ENCODE assay signal across 7 cellular contexts in the genomic region with DNA sequence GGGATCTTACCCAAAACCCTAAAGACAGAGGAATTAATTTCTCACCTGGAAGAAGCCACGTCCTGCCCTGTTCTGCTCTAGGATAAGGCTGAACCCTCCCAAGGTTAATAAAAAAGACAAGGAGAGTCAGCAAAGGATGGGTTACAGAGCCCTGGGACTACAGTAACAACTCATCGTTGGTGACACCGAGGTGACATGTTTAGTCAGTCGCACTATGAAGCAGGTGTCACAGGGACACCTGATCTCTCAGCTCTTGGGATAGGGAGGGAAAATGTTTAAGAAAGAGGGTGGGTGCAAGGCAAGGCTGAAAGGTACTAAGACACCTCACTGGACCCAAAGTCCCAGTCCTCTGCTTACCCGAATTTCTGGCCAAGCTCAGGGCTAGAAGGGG. TPM values are rescaled to one million over a fixed set of nuclear protein-coding genes. Genes with fewer than 3 reads are reported as not detected.
DNase-seq lines count a peak whose midpoint lies in the region; ATAC-seq and TF ChIP-seq lines count a peak whose summit lies in the region.

No MANE protein-coding gene starts in this region.

- H3K9me3 ChIP-seq in stomach = no peaks in the 10 kb centered on the region

- H3K27me3 ChIP-seq in layer of hippocampus (ENCODE audit: control insufficient read depth, insufficient read depth, low read length) (no peaks in the 10 kb centered on the region), stomach (peaks cover 0 to 7% (median 0%) of the 10 kb centered on the region in 3 donors)

- WGBS in stomach, 5 donors = 20 to 37% (median 28%) methylated on average over 5 of the region's 5 CpGs

- H3K4me1 ChIP-seq in stomach = peaks cover 16 to 63% (median 40%) of the 10 kb centered on the region in 4 donors

- DNase-seq in Jurkat, Clone E6-1 (ENCODE audit: low read depth, low spot score) = no peak
- no peak for DNase-seq in astrocyte of the spinal cord (ENCODE audit: low read depth, low spot score)
- no peak for DNase-seq in stomach
- no peak for DNase-seq in superior temporal gyrus (ENCODE audit: extremely low spot score)

- peak overlapping the region; percentile 85 for H3K27ac ChIP-seq in layer of hippocampus (ENCODE audit: low read depth, low read length)
- H3K27ac ChIP-seq in stomach = peak overlapping the region; percentile 84 to 90 (median 88)

- no peak for TF ChIP-seq EP300 in stomach (IDR thresholded peaks at IDR 0.05)

- TF ChIP-seq POLR2A in stomach (IDR thresholded peaks at IDR 0.05) = no peak
- no peak for TF ChIP-seq POLR2A in GM18505 (IDR thresholded peaks at IDR 0.05; ENCODE audit: borderline replicate concordance, extremely low read depth, insufficient read depth, insufficient read length)

- ATAC-seq in GM21717 (IDR thresholded peaks at IDR 0.05; ENCODE audit: unreplicated experiment) = no peak
- no peak for ATAC-seq in GM18505 (IDR thresholded peaks at IDR 0.05; ENCODE audit: unreplicated experiment)

- H3K36me3 ChIP-seq in stomach = no peaks in the 10 kb centered on the region

- in situ Hi-C loops in astrocyte of the spinal cord (cut with HindIII; ENCODE audit: low sequenced_read_pairs) = no loop called here

- intact Hi-C loops in stomach (cut with DNase I; ENCODE audit: low total_unique reads) = no loop called here

- peak overlapping the region; percentile 86 for H3K4me3 ChIP-seq in Jurkat, Clone E6-1 (ENCODE audit: low read length)
- H3K4me3 ChIP-seq in astrocyte of the spinal cord (ENCODE audit: low read depth, low read length) = peak overlapping the region; percentile 67
- H3K4me3 ChIP-seq in stomach = peak overlapping the region; percentile 63 to 83 (median 75)

- TF ChIP-seq CTCF in astrocyte of the spinal cord (IDR thresholded peaks at IDR 0.05; ENCODE audit: low read depth, low read length) (no peak), stomach (IDR thresholded peaks at IDR 0.05) (no peak)

RNA-seq across cellular contexts. Expression of gene MOCS1, which starts 0.6 kb away (rescaled TPM):
- polyA plus RNA-seq in Jurkat, Clone E6-1 (2012; ENCODE audit: insufficient read depth, insufficient read length) = 24.8 TPM
- total RNA-seq in stomach = 10 to 100 TPM in 3 of 5 donors, 1 to 10 TPM in 2; 4.0 to 15.4 (median 13.6) TPM
- 10 to 100 TPM in 1 of 3 donors, 1 to 10 TPM in 2; 6.3 to 11.3 (median 8.7) TPM for polyA plus RNA-seq in stomach
